ENCODE assay signal across 8 cellular contexts in the genomic region with DNA sequence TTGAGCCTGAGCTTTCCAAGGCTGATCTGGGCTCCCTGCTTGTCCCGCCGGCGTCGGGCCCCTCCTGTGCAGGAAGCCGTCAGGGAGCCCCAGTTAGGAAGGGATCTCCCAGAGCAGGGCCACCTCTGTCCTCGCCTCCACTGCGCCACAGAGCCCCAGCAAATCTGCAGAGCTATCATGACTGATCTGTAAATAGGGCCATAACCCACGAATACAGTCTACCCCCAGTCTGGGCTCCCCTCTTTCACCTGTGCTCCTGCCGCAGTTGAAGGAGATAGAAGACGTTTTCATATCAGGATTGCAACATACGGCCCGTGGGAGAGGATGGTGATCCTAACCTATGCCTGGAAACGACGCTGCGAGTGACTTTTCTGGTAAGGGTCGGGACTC.
DNase-seq lines count a peak whose midpoint lies in the region; ATAC-seq lines count a peak whose summit lies in the region.

No MANE protein-coding gene starts in this region.

- no peak for ATAC-seq in natural killer cell treated with Interleukin-12 subunit alpha and Interleukin-12 subunit beta and Interleukin-15 and Interleukin-18, amount 100 ng/mL, for 72 hours
- ATAC-seq in HG03571 (IDR thresholded peaks at IDR 0.05; ENCODE audit: unreplicated experiment) (no peak), sciatic nerve (no peak), GM21367 (IDR thresholded peaks at IDR 0.05; ENCODE audit: unreplicated experiment) (no peak), HG02970 (IDR thresholded peaks at IDR 0.05; ENCODE audit: low FRiP score, unreplicated experiment) (no peak)

- H3K9me3 ChIP-seq in BLaER1 (peaks cover 7% of the 10 kb centered on the region; the same call in 1 of the 2 replicates), KOPT-K1 (ENCODE audit: insufficient read depth, low read length, poor library complexity, severe bottlenecking) (peaks cover 4% of the 10 kb centered on the region)

- H3K27me3 ChIP-seq in BLaER1: no peaks in the 10 kb centered on the region

- H3K27me3 Mint-ChIP-seq in natural killer cell treated with Interleukin-12 subunit alpha and Interleukin-12 subunit beta and Interleukin-15 and Interleukin-18, amount 100 ng/mL, for 72 hours: no peaks in the 10 kb centered on the region

- peaks cover 25 to 26% of the 10 kb centered on the region in 2 donors for H3K4me1 Mint-ChIP-seq in natural killer cell treated with Interleukin-12 subunit alpha and Interleukin-12 subunit beta and Interleukin-15 and Interleukin-18, amount 100 ng/mL, for 72 hours (ENCODE audit: low read depth in 2 of 2)

- peaks cover 32% of the 10 kb centered on the region for H3K4me1 ChIP-seq in BLaER1

- DNase-seq in natural killer cell treated with Interleukin-12 subunit alpha and Interleukin-12 subunit beta and Interleukin-15 and Interleukin-18, amount 100 ng/mL, for 72 hours (ENCODE audit: low spot score): no peak
- no peak for DNase-seq in sciatic nerve (ENCODE audit: low spot score)

- H3K9ac ChIP-seq in BLaER1: peak overlapping the region; percentile 68; the same call in 1 of the 2 replicates

- H3K9me3 Mint-ChIP-seq in natural killer cell treated with Interleukin-12 subunit alpha and Interleukin-12 subunit beta and Interleukin-15 and Interleukin-18, amount 100 ng/mL, for 72 hours: no peaks in the 10 kb centered on the region

- H3K36me3 ChIP-seq in BLaER1: 0 out of 2 replicates have a peak, but pooled peaks cover 6% of the 10 kb centered on the region
- H3K36me3 ChIP-seq in KOPT-K1 (ENCODE audit: insufficient read depth, low read length): 0 out of 2 replicates have a peak, but pooled peaks cover 5% of the 10 kb centered on the region

- peak overlapping the region; percentile 53 for H3K4me3 ChIP-seq in BLaER1

- intact Hi-C loops in sciatic nerve (cut with DNase I): no loop called here

- peak overlapping the region; percentile 96 to 97 for H3K27ac Mint-ChIP-seq in natural killer cell treated with Interleukin-12 subunit alpha and Interleukin-12 subunit beta and Interleukin-15 and Interleukin-18, amount 100 ng/mL, for 72 hours

- no peaks in the 10 kb centered on the region for H4K20me1 ChIP-seq in BLaER1

- H3K36me3 Mint-ChIP-seq in natural killer cell treated with Interleukin-12 subunit alpha and Interleukin-12 subunit beta and Interleukin-15 and Interleukin-18, amount 100 ng/mL, for 72 hours: peaks cover 5% of the 10 kb centered on the region

- H3K4me2 ChIP-seq in BLaER1: peak overlapping the region; percentile 81

- H3K27ac ChIP-seq in BLaER1 (peak overlapping the region; percentile 72), KOPT-K1 (ENCODE audit: low read depth, low read length, poor library complexity, severe bottlenecking) (peak overlapping the region; percentile 68), cingulate gyrus (ENCODE audit: low read depth, low read length) (peak overlapping the region; percentile 3)

- peak overlapping the region; percentile 82 for H3K4me3 Mint-ChIP-seq in natural killer cell treated with Interleukin-12 subunit alpha and Interleukin-12 subunit beta and Interleukin-15 and Interleukin-18, amount 100 ng/mL, for 72 hours

Comparison
In these comparisons a context has a peak if more than half of its experiments do, and no peak if none do; other contexts are left out.
1. H3K27ac ChIP-seq: peak in every context shown above with its lines; median percentile 72 in BLaER1; 68 in KOPT-K1; 3 in cingulate gyrus.